Comparison of ENCODE assay signal across 21 cellular contexts in genomic region chr17:74163271-74163821, GRCh38.
A peak's percentile ranks its signal among the peaks of the same experiment; 100 is the strongest.
DNase-seq lines count a peak whose midpoint lies in the region; ATAC-seq and TF ChIP-seq lines count a peak whose summit lies in the region.
"Had no signal": no experiment of that assay in that cellular context is flagged by ENCODE, and none has a peak within 500 bp of the region (broad histone marks: within the 10 kb centered on the region; RNA-seq: fewer than 3 reads in every experiment).

No MANE protein-coding gene starts in this region.

- H3K27me3 ChIP-seq in BLaER1 treated with 17β-estradiol and CSF1 and Interleukin-3, amounts not matched to agents 10 nM and 100 nM = no peaks in the 10 kb centered on the region
- H3K27me3 ChIP-seq in RWPE2 (ENCODE audit: insufficient read depth, poor library complexity, severe bottlenecking) = peaks cover 43% of the 10 kb centered on the region

- POLR2A ChIA-PET in RWPE1 (lab: Yijun Ruan, JAX; ENCODE audit: low non-redundant PET) = no interaction called here

- no peak for TF ChIP-seq CTCF in GM13976 (IDR thresholded peaks at IDR 0.05; ENCODE audit: borderline replicate concordance, control extremely low read depth, extremely low read depth, insufficient read depth, missing control alignments)
- no peak for TF ChIP-seq CTCF in RWPE2 (IDR thresholded peaks at IDR 0.05; ENCODE audit: poor library complexity, severe bottlenecking)
- TF ChIP-seq CTCF in RWPE1 (conservative IDR thresholded peaks at IDR 0.05; ENCODE audit: low read depth) = no peak

- peaks cover 36 to 55% (median 44%) of the 10 kb centered on the region in 10 experiments for H3K4me1 ChIP-seq in BLaER1 treated with 17β-estradiol and CSF1 and Interleukin-3, amounts not matched to agents 10 nM and 100 nM
- no peaks in the 10 kb centered on the region for H3K4me1 ChIP-seq in RWPE2 (ENCODE audit: insufficient read depth, poor library complexity, severe bottlenecking)

- no peaks in the 10 kb centered on the region for H3K36me3 ChIP-seq in BLaER1 treated with 17β-estradiol and CSF1 and Interleukin-3, amounts not matched to agents 10 nM and 100 nM
- H3K36me3 ChIP-seq in RWPE2 (ENCODE audit: low read depth) = no peaks in the 10 kb centered on the region

- no peak overlapping the region for H3K4me3 ChIP-seq in BLaER1 treated with 17β-estradiol and CSF1 and Interleukin-3, amounts not matched to agents 10 nM and 100 nM
- H3K4me3 ChIP-seq in RWPE2 (ENCODE audit: severe bottlenecking) = no peak overlapping the region

- peak overlapping the region in 1 of 11 experiments; percentile 21; a peak in 1 of 22 replicates for H3K27ac ChIP-seq in BLaER1 treated with 17β-estradiol and CSF1 and Interleukin-3, amounts not matched to agents 10 nM and 100 nM
- H3K27ac ChIP-seq in RWPE2 (ENCODE audit: poor library complexity, severe bottlenecking) = no peak overlapping the region
- H3K27ac ChIP-seq in RWPE1 = no peak overlapping the region
- H3K27ac ChIP-seq: C4-2B had no signal

- H3K4me2 ChIP-seq in BLaER1 treated with 17β-estradiol and CSF1 and Interleukin-3, amounts not matched to agents 10 nM and 100 nM = peak overlapping the region in 10 of 11 experiments; percentile 18 to 75 (median 62); a peak in 18 of 22 replicates

- CTCF ChIA-PET in RWPE1 (lab: Yijun Ruan, JAX) = no interaction called here

- H4K20me1 ChIP-seq in BLaER1 treated with 17β-estradiol and CSF1 and Interleukin-3, amounts not matched to agents 10 nM and 100 nM = no peaks in the 10 kb centered on the region

- peak; percentile 4 for DNase-seq in GM13976 (ENCODE audit: low spot score)
- peak; percentile 18 for DNase-seq in RWPE2 (ENCODE audit: low spot score)
- DNase-seq in iPS-NIHi11 (ENCODE audit: low spot score) = peak; percentile 42
- no peak for DNase-seq in COLO829 (ENCODE audit: low spot score)
- DNase-seq in RWPE1 (ENCODE audit: low spot score) = no peak
- DNase-seq in activated gamma-delta T cell treated with Interleukin-2 at 50 U/mL for 16 hours = no peak
- DNase-seq: activated CD4-positive, alpha-beta T cell treated with anti-CD3 and anti-CD28 coated beads for 1 hour; activated CD8-positive, alpha-beta memory T cell treated with anti-CD3 and anti-CD28 coated beads, Interleukin-2, amount 10 ng/mL, durations not matched to agents 7 days and 5 days; activated gamma-delta T cell; amniotic stem cell; central memory CD4-positive, alpha-beta T cell; DND-41; effector CD8-positive, alpha-beta T cell; NCI-H2029 treated with DMSO at 0.1 percent for 48 hours; Right ventricle myocardium superior; stimulated activated naive B cell treated with anti-CD40 and anti-IgM and Interleukin-4, amounts not matched to agents 10 μg/mL and 1 μg/mL and 100 μg/mL, for 72 hours; T-helper 2 cell; trophoblast cell had no signal

- no peak overlapping the region for H3K9ac ChIP-seq in BLaER1 treated with 17β-estradiol and CSF1 and Interleukin-3, amounts not matched to agents 10 nM and 100 nM

- H3K9me3 ChIP-seq in BLaER1 treated with 17β-estradiol and CSF1 and Interleukin-3, amounts not matched to agents 10 nM and 100 nM (replicated peaks in 1 of 11) = peaks cover 0 to 6% (median under 1%) of the 10 kb centered on the region in 11 experiments; a peak in 1 of 22 replicates
- no peaks in the 10 kb centered on the region for H3K9me3 ChIP-seq in RWPE2 (ENCODE audit: severe bottlenecking)

- ATAC-seq in RWPE2 (ENCODE audit: low read depth) (no peak), HG03095 (IDR thresholded peaks at IDR 0.05; ENCODE audit: unreplicated experiment) (no peak)
- ATAC-seq: activated CD8-positive, alpha-beta memory T cell treated with anti-CD3 and anti-CD28 coated beads, Interleukin-2, amount 10 ng/mL, durations not matched to agents 7 days and 5 days; stimulated activated naive B cell treated with anti-CD40 and anti-IgM and Interleukin-4, amounts not matched to agents 10 μg/mL and 1 μg/mL and 100 μg/mL, for 72 hours had no signal

- in situ Hi-C loops in GM13976 (cut with MboI; ENCODE audit: low sequenced_read_pairs, unreplicated experiment) = no loop called here

Comparison
In these comparisons a context has a peak if more than half of its experiments do, and no peak if none do; other contexts are left out.
1. DNase-seq: peak in GM13976 (single experiment), RWPE2 (single experiment) and iPS-NIHi11 (single experiment); none in COLO829 (single experiment), RWPE1 (single experiment) and activated gamma-delta T cell treated with Interleukin-2 at 50 U/mL for 16 hours (single experiment).